Comparison of ENCODE assay signal across 3 cellular contexts in genomic region chr2:219280682-219281081, GRCh38.
TF ChIP-seq lines count a peak whose summit lies in the region.

No MANE protein-coding gene starts in this region.

TF ChIP-seq in A549, 52 proteins besides CTCF, POLR2A, EP300 and RAD21 (continues in another document):
- TF ChIP-seq TP53 (CRISPR knock-in tag; IDR thresholded peaks at IDR 0.05) (no peak), CBX2 (IDR thresholded peaks at IDR 0.05; ENCODE audit: borderline replicate concordance, low read depth) (no peak), PHF8 (IDR thresholded peaks at IDR 0.05; ENCODE audit: borderline replicate concordance, low read depth) (no peak), ESRRA (IDR thresholded peaks at IDR 0.05; ENCODE audit: borderline replicate concordance, low read length) (no peak), GATA3 (IDR thresholded peaks at IDR 0.05; ENCODE audit: borderline replicate concordance) (no peak), POLR2AphosphoS2 (conservative IDR thresholded peaks at IDR 0.05; ENCODE audit: low read length) (no peak), HDAC2 (IDR thresholded peaks at IDR 0.05) (no peak), ZFP36 (IDR thresholded peaks at IDR 0.05; ENCODE audit: borderline replicate concordance, partially characterized antibody) (no peak), KDM1A (IDR thresholded peaks at IDR 0.05; ENCODE audit: low read depth) (no peak), RFX5 (IDR thresholded peaks at IDR 0.05) (no peak), USF2 (IDR thresholded peaks at IDR 0.05) (no peak), ELK1 (IDR thresholded peaks at IDR 0.05; ENCODE audit: low read depth, low read length) (no peak), ATOH8 (CRISPR knock-in tag; IDR thresholded peaks at IDR 0.05; ENCODE audit: low read depth) (no peak), HMGXB4 (CRISPR knock-in tag; IDR thresholded peaks at IDR 0.05; ENCODE audit: borderline replicate concordance) (no peak), RCOR1 (IDR thresholded peaks at IDR 0.05; ENCODE audit: low read depth, low read length) (no peak), HOXA7 (CRISPR knock-in tag; IDR thresholded peaks at IDR 0.05) (no peak), MYC (IDR thresholded peaks at IDR 0.05; ENCODE audit: borderline replicate concordance, low read length) (no peak), MAX (IDR thresholded peaks at IDR 0.05) (no peak)

TF ChIP-seq in GM23338, 12 proteins besides CTCF, POLR2A, EP300 and RAD21:
- TF ChIP-seq NANOG (IDR thresholded peaks at IDR 0.05; ENCODE audit: borderline replicate concordance) (no peak), ZNF114 (CRISPR knock-in tag; IDR thresholded peaks at IDR 0.05) (no peak), ZNF462 (CRISPR knock-in tag; IDR thresholded peaks at IDR 0.05) (no peak)

TF ChIP-seq in GM12878, 131 proteins besides CTCF, POLR2A, EP300 and RAD21:
- no peak for TF ChIP-seq EGR1 (IDR thresholded peaks at IDR 0.05; ENCODE audit: borderline replicate concordance in 1 of 2, low read depth in 2 of 2, low read length in 2 of 2)
- TF ChIP-seq ZNF217 (IDR thresholded peaks at IDR 0.05) = no peak
- TF ChIP-seq STAT3 (IDR thresholded peaks at IDR 0.05; ENCODE audit: low read depth, low read length) = no peak
- TF ChIP-seq MTA3 (IDR thresholded peaks at IDR 0.05; ENCODE audit: borderline replicate concordance, low read length) = no peak
- no peak for TF ChIP-seq CEBPB (IDR thresholded peaks at IDR 0.05; ENCODE audit: borderline replicate concordance in 1 of 2, low read depth in 2 of 2, low read length in 2 of 2)
- TF ChIP-seq LARP7 (IDR thresholded peaks at IDR 0.05) = no peak
- no peak for TF ChIP-seq SIX5 (IDR thresholded peaks at IDR 0.05; ENCODE audit: low read depth, low read length, severe bottlenecking)
- TF ChIP-seq ELK1 (IDR thresholded peaks at IDR 0.05; ENCODE audit: low read depth, low read length) = no peak
- TF ChIP-seq KLF5 (IDR thresholded peaks at IDR 0.05; ENCODE audit: partially characterized antibody) = no peak
- no peak for TF ChIP-seq USF1 (IDR thresholded peaks at IDR 0.05; ENCODE audit: borderline replicate concordance, extremely low read length, insufficient read depth, low read depth, low read length)
- no peak for TF ChIP-seq NFIC (IDR thresholded peaks at IDR 0.05; ENCODE audit: low read depth, low read length)
- no peak for TF ChIP-seq NRF1 (conservative IDR thresholded peaks at IDR 0.05; ENCODE audit: low read depth, low read length)
- no peak for TF ChIP-seq MXI1 (IDR thresholded peaks at IDR 0.05; ENCODE audit: low read depth, low read length)
- TF ChIP-seq WRNIP1 (IDR thresholded peaks at IDR 0.05; ENCODE audit: borderline replicate concordance, low read depth, low read length) = no peak
- no peak for TF ChIP-seq MEF2A (IDR thresholded peaks at IDR 0.05; ENCODE audit: insufficient read depth, low read depth, low read length)
